ENCODE assay signal across 7 cellular contexts in the genomic region with DNA sequence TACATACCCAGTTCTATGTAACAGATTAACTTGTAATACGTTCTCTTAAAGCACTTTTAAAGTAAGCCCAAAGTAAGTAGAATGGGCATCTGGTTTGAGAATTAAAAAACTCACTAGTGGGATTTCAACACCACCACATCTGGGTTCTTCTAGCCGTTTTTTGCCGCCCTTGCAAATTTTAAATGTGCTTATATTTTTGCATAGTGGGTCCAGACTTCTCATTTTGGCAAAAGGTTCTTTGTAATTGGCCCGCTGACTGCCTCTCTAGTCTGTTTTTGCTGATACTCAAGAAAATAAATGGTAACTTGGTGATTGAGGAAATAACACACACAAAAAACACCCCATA. TPM values are rescaled to one million over a fixed set of nuclear protein-coding genes. Genes with fewer than 3 reads are reported as not detected.
DNase-seq lines count a peak whose midpoint lies in the region; ATAC-seq and TF ChIP-seq lines count a peak whose summit lies in the region.

No MANE protein-coding gene starts in this region.

- no peaks in the 10 kb centered on the region for H3K27me3 Mint-ChIP-seq in HFFc6 (ENCODE audit: insufficient read depth)
- no peaks in the 10 kb centered on the region for H3K27me3 Mint-ChIP-seq in activated T-helper 1 cell treated with anti-CD3 and anti-CD28 coated beads, Interleukin-12 subunit alpha, Interleukin-12 subunit beta, Interleukin-2, Interleukin-4 antibody, amounts not matched to agents 30 ng/mL and 10 ng/mL and 1 ng/mL, durations not matched to agents 14 hours and 24 hours and 36 hours (ENCODE audit: insufficient read depth)

- TF ChIP-seq CTCF in HFFc6 (IDR thresholded peaks at IDR 0.05) (no peak), stomach (IDR thresholded peaks at IDR 0.05) (no peak)

- H3K9ac ChIP-seq in iPS-15b (ENCODE audit: low read depth, low read length) = peak overlapping the region; percentile 86

- H3K4me1 Mint-ChIP-seq in HFFc6 (ENCODE audit: low read depth) = peaks cover 40% of the 10 kb centered on the region
- peaks cover 13% of the 10 kb centered on the region for H3K4me1 Mint-ChIP-seq in activated T-helper 1 cell treated with anti-CD3 and anti-CD28 coated beads, Interleukin-12 subunit alpha, Interleukin-12 subunit beta, Interleukin-2, Interleukin-4 antibody, amounts not matched to agents 30 ng/mL and 10 ng/mL and 1 ng/mL, durations not matched to agents 14 hours and 24 hours and 36 hours (ENCODE audit: low read depth)

- H3K9me3 Mint-ChIP-seq in HFFc6 = no peaks in the 10 kb centered on the region
- no peaks in the 10 kb centered on the region for H3K9me3 Mint-ChIP-seq in activated T-helper 1 cell treated with anti-CD3 and anti-CD28 coated beads, Interleukin-12 subunit alpha, Interleukin-12 subunit beta, Interleukin-2, Interleukin-4 antibody, amounts not matched to agents 30 ng/mL and 10 ng/mL and 1 ng/mL, durations not matched to agents 14 hours and 24 hours and 36 hours

- peaks cover 8% of the 10 kb centered on the region for H3K4me1 ChIP-seq in iPS-15b (ENCODE audit: control insufficient read depth, insufficient read depth, low read length)
- peaks cover 0 to 21% (median 9%) of the 10 kb centered on the region in 4 donors for H3K4me1 ChIP-seq in stomach

- DNase-seq in HFFc6 (no peak), stomach (no peak), NCI-H1694 (lab: John Stamatoyannopoulos, UW) (no peak)
- DNase-seq in activated T-helper 1 cell treated with anti-CD3 and anti-CD28 coated beads, Interleukin-12 subunit alpha, Interleukin-12 subunit beta, Interleukin-2, Interleukin-4 antibody, amounts not matched to agents 30 ng/mL and 10 ng/mL and 1 ng/mL, durations not matched to agents 14 hours and 24 hours and 36 hours (ENCODE audit: low spot score) = no peak

- TF ChIP-seq POLR2A in stomach (IDR thresholded peaks at IDR 0.05) = no peak

- no peaks in the 10 kb centered on the region for H3K9me3 ChIP-seq in iPS-15b (ENCODE audit: control insufficient read depth, insufficient read depth, low read length)
- no peaks in the 10 kb centered on the region for H3K9me3 ChIP-seq in stomach

- peak overlapping the region; percentile 85 for H3K4me3 Mint-ChIP-seq in HFFc6
- H3K4me3 Mint-ChIP-seq in activated T-helper 1 cell treated with anti-CD3 and anti-CD28 coated beads, Interleukin-12 subunit alpha, Interleukin-12 subunit beta, Interleukin-2, Interleukin-4 antibody, amounts not matched to agents 30 ng/mL and 10 ng/mL and 1 ng/mL, durations not matched to agents 14 hours and 24 hours and 36 hours = peak overlapping the region; percentile 91

- H3K36me3 ChIP-seq in iPS-15b (ENCODE audit: control insufficient read depth, insufficient read depth, low read length) (no peaks in the 10 kb centered on the region), stomach (peaks cover 4 to 18% (median 18%) of the 10 kb centered on the region in 4 donors)

- H3K27ac Mint-ChIP-seq in HFFc6 = peak overlapping the region; percentile 94
- peak overlapping the region; percentile 98 for H3K27ac Mint-ChIP-seq in activated T-helper 1 cell treated with anti-CD3 and anti-CD28 coated beads, Interleukin-12 subunit alpha, Interleukin-12 subunit beta, Interleukin-2, Interleukin-4 antibody, amounts not matched to agents 30 ng/mL and 10 ng/mL and 1 ng/mL, durations not matched to agents 14 hours and 24 hours and 36 hours

- H3K27me3 ChIP-seq in iPS-15b (ENCODE audit: control insufficient read depth, insufficient read depth, low read length) (no peaks in the 10 kb centered on the region), stomach (no peaks in the 10 kb centered on the region)

- no peak for TF ChIP-seq EP300 in stomach (IDR thresholded peaks at IDR 0.05)

- peak overlapping the region; percentile 92 to 98 (median 96) for H3K27ac ChIP-seq in stomach

- no peaks in the 10 kb centered on the region for H3K36me3 Mint-ChIP-seq in HFFc6 (ENCODE audit: low read depth)
- H3K36me3 Mint-ChIP-seq in activated T-helper 1 cell treated with anti-CD3 and anti-CD28 coated beads, Interleukin-12 subunit alpha, Interleukin-12 subunit beta, Interleukin-2, Interleukin-4 antibody, amounts not matched to agents 30 ng/mL and 10 ng/mL and 1 ng/mL, durations not matched to agents 14 hours and 24 hours and 36 hours (ENCODE audit: low read depth) = peaks cover 14% of the 10 kb centered on the region

- intact Hi-C loops in activated T-helper 1 cell treated with anti-CD3 and anti-CD28 coated beads, Interleukin-12 subunit alpha, Interleukin-12 subunit beta, Interleukin-2, Interleukin-4 antibody, amounts not matched to agents 30 ng/mL and 10 ng/mL and 1 ng/mL, durations not matched to agents 14 hours and 24 hours and 36 hours (cut with micrococcal nuclease) = loop anchor here (10.0 kb wide), 1 partner anchor 1560 kb away; a partner anchor contains a TSS
- intact Hi-C loops in stomach (cut with DNase I; ENCODE audit: low total_unique reads) = no loop called here

- 55 to 67% (median 58%) methylated on average over 4 of the region's 4 CpGs for WGBS in stomach, 5 donors

- H3K4me3 ChIP-seq in iPS-15b (ENCODE audit: low read depth, low read length) = peak overlapping the region; percentile 77
- H3K4me3 ChIP-seq in stomach = peak overlapping the region; percentile 57 to 83 (median 72)

- no peak for ATAC-seq in GM19035 (IDR thresholded peaks at IDR 0.05; ENCODE audit: unreplicated experiment)
- ATAC-seq in esophagus mucosa = no peak

RNA-seq across cellular contexts. Expression of a gene that starts 0.6 kb away (rescaled TPM):
- total RNA-seq in HFFc6 (2021; fragmentation: NEBNext Ultra II Directional; extraction: Animal tissue kit (Norgen Biotek cat#: 25700)) = 1 to 10 TPM; 4.8 to 7.9 (median 6.0) TPM
- total RNA-seq in activated T-helper 1 cell treated with anti-CD3 and anti-CD28 coated beads, Interleukin-12 subunit alpha, Interleukin-12 subunit beta, Interleukin-2, Interleukin-4 antibody, amounts not matched to agents 30 ng/mL and 10 ng/mL and 1 ng/mL, durations not matched to agents 14 hours and 24 hours and 36 hours = 14.1 and 17.8 TPM in 2 replicates
- total RNA-seq in stomach = 10 to 100 TPM in 3 of 5 donors, not detected in 2; 21.0 to 35.2 (median 25.8) TPM
- 10 to 100 TPM in 1 of 3 donors, 1 to 10 TPM in 2; 9.2 to 12.7 (median 9.4) TPM for polyA plus RNA-seq in stomach
- 12.5 TPM for total RNA-seq in esophagus mucosa

RNA-seq across cellular contexts. Expression of a gene that starts 20.4 kb away (rescaled TPM):
- total RNA-seq in HFFc6 (2021; fragmentation: NEBNext Ultra II Directional; extraction: Animal tissue kit (Norgen Biotek cat#: 25700)) = 10 to 100 TPM; 31.1 to 38.9 (median 35.4) TPM
- 28.0 and 29.0 TPM in 2 replicates for total RNA-seq in activated T-helper 1 cell treated with anti-CD3 and anti-CD28 coated beads, Interleukin-12 subunit alpha, Interleukin-12 subunit beta, Interleukin-2, Interleukin-4 antibody, amounts not matched to agents 30 ng/mL and 10 ng/mL and 1 ng/mL, durations not matched to agents 14 hours and 24 hours and 36 hours
- total RNA-seq in stomach (10 to 100 TPM in 3 of 5 donors, 1 to 10 TPM in 2; 5.8 to 33.8 (median 21.2) TPM), esophagus mucosa (23.7 TPM)
- 1 to 10 TPM; 5.6 to 7.3 (median 6.8) TPM for polyA plus RNA-seq in stomach

RNA-seq across cellular contexts. Expression of a gene that starts 54.3 kb away (rescaled TPM):
- total RNA-seq in HFFc6 (2021; fragmentation: NEBNext Ultra II Directional; extraction: Animal tissue kit (Norgen Biotek cat#: 25700)) = 10 to 100 TPM; 40.4 to 44.0 (median 40.8) TPM
- total RNA-seq in activated T-helper 1 cell treated with anti-CD3 and anti-CD28 coated beads, Interleukin-12 subunit alpha, Interleukin-12 subunit beta, Interleukin-2, Interleukin-4 antibody, amounts not matched to agents 30 ng/mL and 10 ng/mL and 1 ng/mL, durations not matched to agents 14 hours and 24 hours and 36 hours = 84.4 and 85.1 TPM in 2 replicates
- 10 to 100 TPM in 4 of 5 donors, 1 to 10 TPM in 1; 4.1 to 33.3 (median 11.6) TPM for total RNA-seq in stomach
- polyA plus RNA-seq in stomach = 10 to 100 TPM; 13.7 to 16.4 (median 15.9) TPM
- 27.0 TPM for total RNA-seq in esophagus mucosa
